Comparison of ENCODE assay signal across 11 cellular contexts in the genomic region with DNA sequence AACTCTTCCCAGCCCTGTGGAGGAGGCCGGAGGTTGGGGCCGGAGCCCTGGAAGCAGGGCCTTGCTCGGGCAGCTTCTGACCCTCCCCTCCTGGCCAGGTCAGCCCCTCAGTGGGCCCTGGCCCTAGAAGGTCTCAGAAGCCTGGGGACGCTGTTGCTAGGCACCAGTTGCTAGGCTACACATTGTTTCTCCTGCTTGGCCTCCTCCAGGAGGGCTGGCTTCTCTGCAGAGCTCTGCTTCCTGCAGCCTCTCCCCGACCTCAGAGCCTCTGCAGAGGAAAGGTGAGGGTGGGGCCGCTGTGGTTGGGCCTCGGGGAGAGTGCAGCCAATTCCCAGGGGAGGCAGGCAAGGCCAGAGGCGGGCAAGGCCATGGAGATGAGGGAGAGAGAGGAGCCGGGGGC. TPM values are rescaled to one million over a fixed set of nuclear protein-coding genes. Genes with fewer than 3 reads are reported as not detected.
DNase-seq lines count a peak whose midpoint lies in the region; ATAC-seq, FAIRE-seq and TF ChIP-seq lines count a peak whose summit lies in the region.
"Had no signal": no experiment of that assay in that cellular context is flagged by ENCODE, and none has a peak within 500 bp of the region (broad histone marks: within the 10 kb centered on the region; RNA-seq: fewer than 3 reads in every experiment).

No MANE protein-coding gene starts in this region.

- POLR2A ChIA-PET in HEK293 (lab: Yijun Ruan, JAX): interaction anchor here (0.6 to 1.1 kb wide), 2 partner anchors 30 to 220 kb away, joined by 3 read pairs; no protein-coding TSS in a partner anchor

- peaks cover 2% of the 10 kb centered on the region for H3K9me3 Mint-ChIP-seq in glutamatergic neuron (ENCODE audit: unreplicated experiment)
- H3K9me3 Mint-ChIP-seq: CD8-positive, alpha-beta memory T cell; stimulated activated memory B cell treated with anti-CD40 and anti-IgM and Interleukin-4, amounts not matched to agents 10 μg/mL and 1 μg/mL and 100 μg/mL, for 72 hours had no signal

- ATAC-seq in GM21619 (IDR thresholded peaks at IDR 0.05; ENCODE audit: unreplicated experiment) (no peak), HG03439 (IDR thresholded peaks at IDR 0.05; ENCODE audit: unreplicated experiment) (no peak)
- ATAC-seq: stimulated activated memory B cell treated with anti-CD40 and anti-IgM and Interleukin-4, amounts not matched to agents 10 μg/mL and 1 μg/mL and 100 μg/mL, for 72 hours had no signal

- CTCF ChIA-PET in HEK293 (lab: Yijun Ruan, JAX): interaction anchor here (0.6 to 11.7 kb wide), 7 partner anchors 8 to 158 kb away, joined by 3 to 325 read pairs (median 5); a partner anchor contains a TSS

- H3K36me3 Mint-ChIP-seq in glutamatergic neuron (ENCODE audit: unreplicated experiment): no peaks in the 10 kb centered on the region
- H3K36me3 Mint-ChIP-seq: CD8-positive, alpha-beta memory T cell; stimulated activated memory B cell treated with anti-CD40 and anti-IgM and Interleukin-4, amounts not matched to agents 10 μg/mL and 1 μg/mL and 100 μg/mL, for 72 hours had no signal

- FAIRE-seq in H54 (lab: Jason Lieb, UNC): no peak
- FAIRE-seq: colon had no signal

- DNase-seq in Ammon's horn (ENCODE audit: low spot score) (peak; percentile 29), NCI-H774 (lab: John Stamatoyannopoulos, UW) (peak; percentile 6), glutamatergic neuron (peak; percentile 82), H54 (ENCODE audit: insufficient read length, low spot score) (no peak)
- no peak for DNase-seq in activated CD4-positive, alpha-beta T cell treated with anti-CD3 and anti-CD28 coated beads for 48 hours
- DNase-seq: CD8-positive, alpha-beta memory T cell had no signal

- TF ChIP-seq POLR2A in H54 (IDR thresholded peaks at IDR 0.05; ENCODE audit: low read depth, low read length): no peak

- peak overlapping the region; percentile 92 for H3K27ac Mint-ChIP-seq in glutamatergic neuron (ENCODE audit: unreplicated experiment)
- H3K27ac Mint-ChIP-seq: CD8-positive, alpha-beta memory T cell; stimulated activated memory B cell treated with anti-CD40 and anti-IgM and Interleukin-4, amounts not matched to agents 10 μg/mL and 1 μg/mL and 100 μg/mL, for 72 hours had no signal

- no peak overlapping the region for H3K4me3 ChIP-seq in HEK293 (ENCODE audit: low read depth, low read length)

- TF ChIP-seq CTCF in HEK293 (tag by site-specific recombination; IDR thresholded peaks at IDR 0.05): no peak
- no peak for TF ChIP-seq CTCF in glutamatergic neuron (IDR thresholded peaks at IDR 0.05; ENCODE audit: partially characterized antibody, unreplicated experiment)

- no peaks in the 10 kb centered on the region for H3K36me3 ChIP-seq in HEK293 (ENCODE audit: control insufficient read depth in 2 of 2, insufficient read depth in 1 of 2, low read length in 2 of 2)

- peaks cover 4% of the 10 kb centered on the region for H3K27me3 Mint-ChIP-seq in glutamatergic neuron (ENCODE audit: unreplicated experiment)

- H3K4me1 Mint-ChIP-seq in glutamatergic neuron (ENCODE audit: low read depth, unreplicated experiment): peaks cover 25% of the 10 kb centered on the region

- H3K4me1 ChIP-seq in HEK293 (ENCODE audit: control insufficient read depth, insufficient read depth, low read length): no peaks in the 10 kb centered on the region

- peak overlapping the region; percentile 83 for H3K4me3 Mint-ChIP-seq in glutamatergic neuron (ENCODE audit: unreplicated experiment)
- H3K4me3 Mint-ChIP-seq: CD8-positive, alpha-beta memory T cell; stimulated activated memory B cell treated with anti-CD40 and anti-IgM and Interleukin-4, amounts not matched to agents 10 μg/mL and 1 μg/mL and 100 μg/mL, for 72 hours had no signal

- H3K27ac ChIP-seq in HEK293 (ENCODE audit: extremely low read depth, low read depth, low read length): no peak overlapping the region

- no peaks in the 10 kb centered on the region for H3K9me3 ChIP-seq in HEK293 (ENCODE audit: control insufficient read depth, insufficient read depth, low read depth, low read length)

TF ChIP-seq in HEK293, 187 proteins besides CTCF, POLR2A, EP300 and RAD21:
- TF ChIP-seq SALL2 (tag by site-specific recombination; IDR thresholded peaks at IDR 0.05; ENCODE audit: borderline replicate concordance) (no peak), EGR2 (tag by site-specific recombination; IDR thresholded peaks at IDR 0.05; ENCODE audit: low read depth) (peak; percentile 35; the same call in 1 of the 2 replicates), ZNF521 (tag by site-specific recombination; IDR thresholded peaks at IDR 0.05) (no peak), SCRT2 (tag by site-specific recombination; IDR thresholded peaks at IDR 0.05) (no peak), ZNF544 (tag by site-specific recombination; IDR thresholded peaks at IDR 0.05) (no peak), ZNF211 (tag by site-specific recombination; IDR thresholded peaks at IDR 0.05; ENCODE audit: low read depth) (no peak), MYNN (tag by site-specific recombination; IDR thresholded peaks at IDR 0.05; ENCODE audit: borderline replicate concordance) (peak; percentile 93), KLF9 (tag by site-specific recombination; IDR thresholded peaks at IDR 0.05; ENCODE audit: low read depth) (no peak)
- TF ChIP-seq, protein P1, sequence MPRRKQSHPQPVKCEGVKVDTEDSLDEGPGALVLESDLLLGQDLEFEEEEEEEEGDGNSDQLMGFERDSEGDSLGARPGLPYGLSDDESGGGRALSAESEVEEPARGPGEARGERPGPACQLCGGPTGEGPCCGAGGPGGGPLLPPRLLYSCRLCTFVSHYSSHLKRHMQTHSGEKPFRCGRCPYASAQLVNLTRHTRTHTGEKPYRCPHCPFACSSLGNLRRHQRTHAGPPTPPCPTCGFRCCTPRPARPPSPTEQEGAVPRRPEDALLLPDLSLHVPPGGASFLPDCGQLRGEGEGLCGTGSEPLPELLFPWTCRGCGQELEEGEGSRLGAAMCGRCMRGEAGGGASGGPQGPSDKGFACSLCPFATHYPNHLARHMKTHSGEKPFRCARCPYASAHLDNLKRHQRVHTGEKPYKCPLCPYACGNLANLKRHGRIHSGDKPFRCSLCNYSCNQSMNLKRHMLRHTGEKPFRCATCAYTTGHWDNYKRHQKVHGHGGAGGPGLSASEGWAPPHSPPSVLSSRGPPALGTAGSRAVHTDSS (tag by site-specific recombination; IDR thresholded peaks at IDR 0.05): no peak
- TF ChIP-seq, protein P2, sequence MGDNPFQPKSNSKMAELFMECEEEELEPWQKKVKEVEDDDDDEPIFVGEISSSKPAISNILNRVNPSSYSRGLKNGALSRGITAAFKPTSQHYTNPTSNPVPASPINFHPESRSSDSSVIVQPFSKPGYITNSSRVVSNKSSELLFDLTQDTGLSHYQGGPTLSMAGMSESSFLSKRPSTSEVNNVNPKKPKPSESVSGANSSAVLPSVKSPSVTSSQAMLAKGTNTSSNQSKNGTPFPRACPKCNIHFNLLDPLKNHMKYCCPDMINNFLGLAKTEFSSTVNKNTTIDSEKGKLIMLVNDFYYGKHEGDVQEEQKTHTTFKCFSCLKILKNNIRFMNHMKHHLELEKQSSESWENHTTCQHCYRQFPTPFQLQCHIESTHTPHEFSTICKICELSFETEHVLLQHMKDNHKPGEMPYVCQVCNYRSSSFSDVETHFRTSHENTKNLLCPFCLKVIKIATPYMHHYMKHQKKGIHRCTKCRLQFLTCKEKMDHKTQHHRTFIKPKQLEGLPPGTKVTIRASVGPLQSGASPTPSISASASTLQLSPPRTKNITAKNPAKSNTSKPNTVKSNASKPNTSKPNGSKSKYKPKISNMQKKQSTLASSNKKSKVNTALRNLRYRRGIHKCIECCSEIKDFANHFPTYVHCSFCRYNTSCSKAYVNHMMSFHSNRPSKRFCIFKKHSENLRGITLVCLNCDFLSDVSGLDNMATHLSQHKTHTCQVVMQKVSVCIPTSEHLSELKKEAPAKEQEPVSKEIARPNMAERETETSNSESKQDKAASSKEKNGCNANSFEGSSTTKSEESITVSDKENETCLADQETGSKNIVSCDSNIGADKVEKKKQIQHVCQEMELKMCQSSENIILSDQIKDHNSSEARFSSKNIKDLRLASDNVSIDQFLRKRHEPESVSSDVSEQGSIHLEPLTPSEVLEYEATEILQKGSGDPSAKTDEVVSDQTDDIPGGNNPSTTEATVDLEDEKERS (tag by site-specific recombination; IDR thresholded peaks at IDR 0.05): no peak

RNA-seq across cellular contexts. Expression of a gene that starts 27.6 kb away (rescaled TPM):
- 8.2 TPM for total RNA-seq in glutamatergic neuron (ENCODE audit: unreplicated experiment)
- total RNA-seq: CD8-positive, alpha-beta memory T cell had no signal

RNA-seq across cellular contexts. Expression of a gene that starts 51.0 kb away (rescaled TPM):
- total RNA-seq in glutamatergic neuron (ENCODE audit: unreplicated experiment): 43.2 TPM

RNA-seq across cellular contexts. Expression of a gene that starts 51.2 kb away (rescaled TPM):
- total RNA-seq in glutamatergic neuron (ENCODE audit: unreplicated experiment): 83.7 TPM

Comparison
In these comparisons a context has a peak if more than half of its experiments do, and no peak if none do; other contexts are left out.
1. DNase-seq: peak in Ammon's horn (single experiment), NCI-H774 (single experiment) and glutamatergic neuron (single experiment); none in H54 (single experiment) and activated CD4-positive, alpha-beta T cell treated with anti-CD3 and anti-CD28 coated beads for 48 hours (single experiment).